In the genomic region with DNA sequence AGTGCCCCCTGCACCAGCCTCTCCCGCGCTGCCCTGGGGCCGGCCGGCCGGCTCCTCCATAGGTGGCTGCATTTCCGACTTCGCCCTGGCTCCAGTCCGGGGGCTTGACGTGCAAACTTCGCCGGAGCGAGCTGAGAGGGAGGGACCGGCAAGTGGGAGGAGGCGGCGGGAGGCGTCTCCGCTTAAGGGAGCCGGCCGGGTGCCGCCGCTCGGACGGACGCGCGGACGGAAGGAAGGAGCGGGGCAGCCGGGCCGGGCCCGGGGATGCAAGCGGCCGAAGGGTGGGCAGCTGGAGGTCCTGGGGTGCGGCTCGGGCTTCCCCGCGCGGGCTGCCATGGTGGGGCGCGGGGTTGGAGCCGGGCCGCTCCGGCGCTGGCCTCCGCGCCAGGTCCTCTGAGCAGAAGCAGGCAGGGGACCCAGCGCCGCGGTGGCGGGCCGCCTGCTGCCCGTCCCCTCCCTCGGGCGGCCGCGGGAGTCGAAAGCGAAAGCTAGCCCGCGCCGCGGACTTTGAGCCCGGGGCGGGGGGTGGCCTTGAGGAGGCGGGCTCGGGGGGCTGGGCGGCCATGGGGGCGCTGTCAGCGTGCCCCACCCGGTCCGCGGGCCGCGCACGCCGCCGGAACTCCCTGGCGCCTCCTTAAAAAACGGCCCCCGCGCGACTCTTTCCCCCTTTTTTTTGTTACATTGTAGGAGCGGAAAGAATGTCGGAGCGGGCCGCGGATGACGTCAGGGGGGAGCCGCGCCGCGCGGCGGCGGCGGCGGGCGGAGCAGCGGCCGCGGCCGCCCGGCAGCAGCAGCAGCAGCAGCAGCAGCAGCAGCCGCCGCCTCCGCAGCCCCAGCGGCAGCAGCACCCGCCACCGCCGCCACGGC, we compare ENCODE assay signal across 8 cellular contexts.
DNase-seq lines count a peak whose midpoint lies in the region; ATAC-seq lines count a peak whose summit lies in the region.

A gene (minus strand): TSS at position 483 of the 867 bp plus-strand sequence.

- ATAC-seq in GM18520 (IDR thresholded peaks at IDR 0.05; ENCODE audit: unreplicated experiment), result peak; percentile 68
- peak; percentile 80 for ATAC-seq in HG03045 (IDR thresholded peaks at IDR 0.05; ENCODE audit: unreplicated experiment)

- DNase-seq in ACHN, result peak; percentile 87
- DNase-seq in NCI-H345 treated with DMSO at 0.1 percent for 48 hours (lab: John Stamatoyannopoulos, UW; ENCODE audit: unreplicated experiment), result peak; percentile 53
- peak; percentile 78 for DNase-seq in activated CD4-positive, alpha-beta T cell treated with anti-CD3 and anti-CD28 coated beads for 1 hour
- DNase-seq in cerebellar nuclear complex (lab: John Stamatoyannopoulos, UW), result peak; percentile 25 to 27
- DNase-seq in kidney glomerular epithelial cell (lab: John Stamatoyannopoulos, UW), result peak; percentile 50
- peak; percentile 84 for DNase-seq in stimulated activated CD4-positive, alpha-beta T cell treated with anti-CD3 and anti-CD28 coated beads, Interleukin-15, amount 100 ng/mL, for 24 hours

- in situ Hi-C loops in ACHN (cut with HindIII; ENCODE audit: low pct_ligation_motif_present, low pct_unique_long_range_greater_than_20kb, low sequenced_read_pairs), result no loop called here

Comparison
In these comparisons a context has a peak if more than half of its experiments do, and no peak if none do; other contexts are left out.
1. Peak in every context shown above with its lines: DNase-seq and ATAC-seq.
2. DNase-seq: peak in every context shown above with its lines; median percentile 87 in ACHN; 84 in stimulated activated CD4-positive, alpha-beta T cell treated with anti-CD3 and anti-CD28 coated beads, Interleukin-15, amount 100 ng/mL, for 24 hours; 78 in activated CD4-positive, alpha-beta T cell treated with anti-CD3 and anti-CD28 coated beads for 1 hour; 53 in NCI-H345 treated with DMSO at 0.1 percent for 48 hours; 50 in kidney glomerular epithelial cell; 26 in cerebellar nuclear complex.